9 cellular contexts compared by ENCODE assay signal in genomic region chrX:64204252-64204651, GRCh38. TPM values are rescaled to one million over a fixed set of nuclear protein-coding genes. Genes with fewer than 3 reads are reported as not detected.
DNase-seq lines count a peak whose midpoint lies in the region; TF ChIP-seq lines count a peak whose summit lies in the region.
"Had no signal": no experiment of that assay in that cellular context is flagged by ENCODE, and none has a peak within 500 bp of the region (broad histone marks: within the 10 kb centered on the region; RNA-seq: fewer than 3 reads in every experiment).

No MANE protein-coding gene starts in this region.

- H3K27me3 Mint-ChIP-seq in CD14-positive monocyte (ENCODE audit: low read depth in 3 of 3) (peaks cover 0 to 6% (median 2%) of the 10 kb centered on the region in 3 donors), neural crest cell (ENCODE audit: low read depth) (no peaks in the 10 kb centered on the region)

- H3K4me1 ChIP-seq in OCI-LY7 (ENCODE audit: insufficient read depth, low read length, poor library complexity, severe bottlenecking): peaks cover 12% of the 10 kb centered on the region
- peaks cover 0 to 11% of the 10 kb centered on the region in 2 donors for H3K4me1 ChIP-seq in esophagus (ENCODE audit: control insufficient read depth in 2 of 2, insufficient read depth in 2 of 2, low read length in 1 of 2)

- peak overlapping the region; percentile 66 to 88 for H3K4me3 Mint-ChIP-seq in CD14-positive monocyte
- peak overlapping the region; percentile 93 for H3K4me3 Mint-ChIP-seq in neural crest cell

- POLR2A ChIA-PET in OCI-LY7 (lab: Charles Lee): no interaction called here

- peaks cover 20% of the 10 kb centered on the region for H3K4me1 Mint-ChIP-seq in CD14-positive monocyte
- H3K4me1 Mint-ChIP-seq in neural crest cell: peaks cover 14% of the 10 kb centered on the region

- whole genome bisulfite sequencing in esophagus, 2 donors: 35 to 48% methylated on average over 23 of the region's 23 CpGs

- no peak for TF ChIP-seq CTCF in CD14-positive monocyte (IDR thresholded peaks at IDR 0.05)
- TF ChIP-seq CTCF in OCI-LY7 (conservative IDR thresholded peaks at IDR 0.05; ENCODE audit: low read length): no peak
- no peak for TF ChIP-seq CTCF in neural crest cell (conservative IDR thresholded peaks at IDR 0.05)

- H3K36me3 ChIP-seq in OCI-LY7 (ENCODE audit: insufficient read depth, low read length): no peaks in the 10 kb centered on the region
- H3K36me3 ChIP-seq in esophagus (ENCODE audit: control insufficient read depth in 2 of 2, insufficient read depth in 2 of 2, low read length in 1 of 2): no peaks in the 10 kb centered on the region

- no peak overlapping the region for H2AFZ ChIP-seq in OCI-LY7 (ENCODE audit: low read length)

- H3K9me3 ChIP-seq in OCI-LY7 (ENCODE audit: low read length) (no peaks in the 10 kb centered on the region), esophagus (ENCODE audit: control insufficient read depth in 2 of 2, insufficient read depth in 1 of 2, low read depth in 1 of 2, low read length in 1 of 2) (no peaks in the 10 kb centered on the region)

- peak overlapping the region in 1 of 7 donors; percentile 45 for H3K27ac Mint-ChIP-seq in CD14-positive monocyte
- no peak overlapping the region for H3K27ac Mint-ChIP-seq in neural crest cell (ENCODE audit: unreplicated experiment)

- intact Hi-C loops in CD14-positive monocyte (cut with micrococcal nuclease): loop anchor here in 1 of 2 donors (10.0 kb wide), 1 partner anchor 449 kb away; a partner anchor contains a TSS
- intact Hi-C loops in OCI-LY7 (cut with micrococcal nuclease; ENCODE audit: unreplicated experiment): loop anchor here (2.0 kb wide), 1 partner anchor 191 kb away; the partner anchor contains the start of gene MTMR8

- H3K79me2 ChIP-seq in OCI-LY7 (ENCODE audit: insufficient read depth, low read depth, low read length): no peaks in the 10 kb centered on the region

- H3K27ac ChIP-seq in OCI-LY7 (ENCODE audit: low read depth, low read length, poor library complexity, severe bottlenecking) (no peak overlapping the region), esophagus (ENCODE audit: low read depth in 2 of 2, low read length in 1 of 2) (peak overlapping the region in 1 of 2 donors; percentile 96)

- peak overlapping the region; percentile 81 for H3K4me2 ChIP-seq in OCI-LY7 (ENCODE audit: low read length)

- DNase-seq in CD14-positive monocyte (ENCODE audit: low spot score) (no peak), OCI-LY7 (ENCODE audit: low spot score) (no peak), neural crest cell (ENCODE audit: low read depth, low spot score) (peak; percentile 2), NCI-H69 (lab: John Stamatoyannopoulos, UW) (no peak)
- no peak for DNase-seq in activated CD4-positive, CD25-positive, alpha-beta regulatory T cell (lab: John Stamatoyannopoulos, UW)
- no peak for DNase-seq in stimulated activated CD4-positive, alpha-beta T cell treated with anti-CD3 and anti-CD28 coated beads, Interleukin-2, amount 100 ng/mL, for 24 hours
- no peak for DNase-seq in stimulated activated CD8-positive, alpha-beta memory T cell treated with anti-CD3 and anti-CD28 coated beads, Interleukin-4, amount 100 ng/mL, for 48 hours

- no TSS peak for BruUV-seq in OCI-LY7 (replicated peaks; lab: Mats Ljungman, UMichigan)

- CTCF ChIA-PET in OCI-LY7 (lab: Charles Lee; ENCODE audit: unreplicated experiment): no interaction called here

- no peaks in the 10 kb centered on the region for H4K20me1 ChIP-seq in OCI-LY7 (ENCODE audit: insufficient read depth, low read length)

- H3K27me3 ChIP-seq in esophagus (ENCODE audit: control insufficient read depth in 1 of 2, insufficient read depth in 2 of 2, low read length in 2 of 2): no peaks in the 10 kb centered on the region

- H3K9me2 ChIP-seq in OCI-LY7 (ENCODE audit: insufficient read depth, low read length): no peaks in the 10 kb centered on the region

- H3K36me3 Mint-ChIP-seq in CD14-positive monocyte: no peaks in the 10 kb centered on the region
- H3K36me3 Mint-ChIP-seq in neural crest cell (ENCODE audit: low read depth): no peaks in the 10 kb centered on the region

- peak overlapping the region; percentile 80 for H3K4me3 ChIP-seq in OCI-LY7 (ENCODE audit: low read depth, low read length, poor library complexity, severe bottlenecking)
- peak overlapping the region; percentile 44 to 74 for H3K4me3 ChIP-seq in esophagus (ENCODE audit: low read depth in 1 of 2, low read length in 2 of 2)

- H3K9me3 Mint-ChIP-seq in CD14-positive monocyte (peaks cover 0 to 6% (median 0%) of the 10 kb centered on the region in 7 donors), neural crest cell (no peaks in the 10 kb centered on the region)

RNA-seq across cellular contexts. Expression of gene AMER1, which starts 1.3 kb away (rescaled TPM):
- polyA plus RNA-seq in CD14-positive monocyte: under 1 TPM; 0.02 to 0.03 TPM
- total RNA-seq in OCI-LY7 (2014; rRNA removed; shearing (Covaris generic)): 7.0 and 7.1 TPM in 2 replicates
- total RNA-seq in OCI-LY7 (2022): 7.4 TPM in 2 replicates
- polyA plus RNA-seq in esophagus: 1 to 10 TPM; 1.5 to 2.2 TPM
- 12.8 and 13.6 TPM in 2 replicates for total RNA-seq in neural crest cell

RNA-seq across cellular contexts. Expression of gene ASB12, which starts 26.2 kb away (rescaled TPM):
- polyA plus RNA-seq in CD14-positive monocyte (not detected), esophagus (under 1 TPM; 0.18 to 0.24 TPM)
- 0.66 and 1.5 TPM in 2 replicates for total RNA-seq in OCI-LY7 (2014; rRNA removed; shearing (Covaris generic))
- total RNA-seq in OCI-LY7 (2022) (0.30 and 0.51 TPM in 2 replicates), neural crest cell (0.61 TPM in 2 replicates)
- total RNA-seq: lung microvascular endothelial cell had no signal
